7 cellular contexts compared by ENCODE assay signal in genomic region chr6:26659042-26659359, GRCh38. TPM values are rescaled to one million over a fixed set of nuclear protein-coding genes. Genes with fewer than 3 reads are reported as not detected.
A peak's percentile ranks its signal among the peaks of the same experiment; 100 is the strongest.
DNase-seq lines count a peak whose midpoint lies in the region; ATAC-seq lines count a peak whose summit lies in the region.

No MANE protein-coding gene starts in this region.

- peaks cover 23% of the 10 kb centered on the region for H3K36me3 Mint-ChIP-seq in activated naive CD8-positive, alpha-beta T cell treated with anti-CD3 and anti-CD28 coated beads for 36 hours

- peak overlapping the region; percentile 23 for H3K27ac Mint-ChIP-seq in activated naive CD8-positive, alpha-beta T cell treated with anti-CD3 and anti-CD28 coated beads for 36 hours

- H3K9ac ChIP-seq in subcutaneous abdominal adipose tissue (ENCODE audit: low read length in 5 of 5), result peak overlapping the region; percentile 81 to 92 (median 89)

- peaks cover 0 to 3% (median 0%) of the 10 kb centered on the region in 5 donors for H3K27me3 ChIP-seq in subcutaneous abdominal adipose tissue (ENCODE audit: control insufficient read depth in 5 of 5, insufficient read depth in 4 of 5, low read length in 5 of 5)

- H3K27ac ChIP-seq in subcutaneous abdominal adipose tissue (ENCODE audit: low read depth, low read length), result peak overlapping the region; percentile 85

- peaks cover 22% of the 10 kb centered on the region for H3K4me1 Mint-ChIP-seq in activated naive CD8-positive, alpha-beta T cell treated with anti-CD3 and anti-CD28 coated beads for 36 hours

- peaks cover 4 to 16% (median 10%) of the 10 kb centered on the region in 5 donors for H3K36me3 ChIP-seq in subcutaneous abdominal adipose tissue (ENCODE audit: control insufficient read depth in 5 of 5, insufficient read depth in 5 of 5, low read length in 5 of 5)

- no peaks in the 10 kb centered on the region for H3K9me3 ChIP-seq in subcutaneous abdominal adipose tissue (ENCODE audit: control insufficient read depth in 5 of 5, low read length in 5 of 5)

- H3K27me3 Mint-ChIP-seq in activated naive CD8-positive, alpha-beta T cell treated with anti-CD3 and anti-CD28 coated beads for 36 hours, result peaks cover 20% of the 10 kb centered on the region

- no peaks in the 10 kb centered on the region for H3K9me3 Mint-ChIP-seq in activated naive CD8-positive, alpha-beta T cell treated with anti-CD3 and anti-CD28 coated beads for 36 hours

- no peak for ATAC-seq in GM19452 (IDR thresholded peaks at IDR 0.05; ENCODE audit: unreplicated experiment)

- peak overlapping the region; percentile 84 for H3K4me3 Mint-ChIP-seq in activated naive CD8-positive, alpha-beta T cell treated with anti-CD3 and anti-CD28 coated beads for 36 hours

- H3K4me3 ChIP-seq in subcutaneous abdominal adipose tissue (ENCODE audit: low read depth in 1 of 5, low read length in 5 of 5), result peak overlapping the region; percentile 81 to 95 (median 88)

- peaks cover 3 to 26% (median 22%) of the 10 kb centered on the region in 5 donors for H3K4me1 ChIP-seq in subcutaneous abdominal adipose tissue (ENCODE audit: control insufficient read depth in 5 of 5, insufficient read depth in 5 of 5, low read length in 5 of 5)

- DNase-seq in HT-29 (ENCODE audit: low spot score) (peak; percentile 36), inferior parietal cortex (ENCODE audit: extremely low spot score) (peak; percentile 52), GOT3 (lab: John Stamatoyannopoulos, UW) (no peak), NCI-H1417 treated with DMSO at 0.1 percent for 48 hours (lab: John Stamatoyannopoulos, UW) (no peak)
- no peak for DNase-seq in activated naive CD8-positive, alpha-beta T cell treated with anti-CD3 and anti-CD28 coated beads for 36 hours

RNA-seq across cellular contexts. Expression of gene ZNF322, which starts 0.5 kb away (rescaled TPM):
- total RNA-seq in HT-29 (2014; rRNA removed; shearing (Covaris generic)), result 7.0 and 21.5 TPM in 2 replicates
- 1 to 10 TPM; 8.3 to 8.7 TPM for total RNA-seq in activated naive CD8-positive, alpha-beta T cell treated with anti-CD3 and anti-CD28 coated beads for 36 hours

Comparison
In these comparisons a context has a peak if more than half of its experiments do, and no peak if none do; other contexts are left out.
1. DNase-seq: peak in HT-29 (single experiment) and inferior parietal cortex (single experiment); none in activated naive CD8-positive, alpha-beta T cell treated with anti-CD3 and anti-CD28 coated beads for 36 hours (single experiment), GOT3 (single experiment) and NCI-H1417 treated with DMSO at 0.1 percent for 48 hours (single experiment).